ENCODE assay signal across 8 cellular contexts in the genomic region with DNA sequence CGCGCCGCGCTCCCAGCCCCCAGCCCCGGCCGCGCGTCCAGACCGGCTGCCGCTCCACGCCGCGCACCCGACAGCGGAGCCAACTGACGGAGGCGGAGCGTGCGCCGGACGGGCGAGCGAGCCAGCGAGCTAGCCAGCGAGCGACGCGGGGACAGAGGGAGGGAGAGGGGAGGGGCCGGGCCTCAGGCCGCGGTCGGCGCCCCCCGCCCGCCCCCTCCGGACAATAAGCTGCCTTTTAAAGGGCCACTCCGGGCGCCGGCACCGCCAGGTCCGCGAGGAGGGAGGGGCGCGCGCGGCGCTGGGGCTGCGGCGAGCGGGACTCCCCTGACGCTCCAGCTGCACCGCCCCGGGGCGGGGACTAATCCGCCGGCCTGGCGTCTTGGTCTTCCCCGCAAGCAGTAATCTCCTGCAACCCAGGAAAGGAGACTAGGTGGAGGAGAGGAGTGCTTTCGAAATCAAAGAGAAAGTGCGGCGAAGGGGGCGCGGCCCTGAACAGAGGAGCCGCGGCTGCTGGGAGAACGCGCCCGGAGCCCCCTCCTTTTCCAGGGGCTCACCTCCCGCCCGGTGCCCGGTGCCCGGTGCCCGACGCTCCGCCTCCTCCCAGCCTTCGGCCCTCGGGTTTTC. TPM values are rescaled to one million over a fixed set of nuclear protein-coding genes. Genes with fewer than 3 reads are reported as not detected.
DNase-seq lines count a peak whose midpoint lies in the region; ATAC-seq and TF ChIP-seq lines count a peak whose summit lies in the region.

A gene with protein sequence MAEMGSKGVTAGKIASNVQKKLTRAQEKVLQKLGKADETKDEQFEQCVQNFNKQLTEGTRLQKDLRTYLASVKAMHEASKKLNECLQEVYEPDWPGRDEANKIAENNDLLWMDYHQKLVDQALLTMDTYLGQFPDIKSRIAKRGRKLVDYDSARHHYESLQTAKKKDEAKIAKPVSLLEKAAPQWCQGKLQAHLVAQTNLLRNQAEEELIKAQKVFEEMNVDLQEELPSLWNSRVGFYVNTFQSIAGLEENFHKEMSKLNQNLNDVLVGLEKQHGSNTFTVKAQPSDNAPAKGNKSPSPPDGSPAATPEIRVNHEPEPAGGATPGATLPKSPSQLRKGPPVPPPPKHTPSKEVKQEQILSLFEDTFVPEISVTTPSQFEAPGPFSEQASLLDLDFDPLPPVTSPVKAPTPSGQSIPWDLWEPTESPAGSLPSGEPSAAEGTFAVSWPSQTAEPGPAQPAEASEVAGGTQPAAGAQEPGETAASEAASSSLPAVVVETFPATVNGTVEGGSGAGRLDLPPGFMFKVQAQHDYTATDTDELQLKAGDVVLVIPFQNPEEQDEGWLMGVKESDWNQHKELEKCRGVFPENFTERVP (minus strand): TSS at position 157 of the 624 bp plus-strand sequence. CDS start 211 bp downstream, outside the sequence.

- ATAC-seq in GM21717 (IDR thresholded peaks at IDR 0.05; ENCODE audit: unreplicated experiment), result peak; percentile 93
- peak; percentile 94 to 96 for ATAC-seq in activated naive CD4-positive, alpha-beta T cell treated with anti-CD3 and anti-CD28 coated beads, Interleukin-2, amount 50 U/mL, for 72 hours

- no peaks in the 10 kb centered on the region for H3K9me3 ChIP-seq in suprapubic skin

- H3K36me3 Mint-ChIP-seq in activated naive CD4-positive, alpha-beta T cell treated with anti-CD3 and anti-CD28 coated beads, Interleukin-2, amount 50 U/mL, for 72 hours, result no peaks in the 10 kb centered on the region

- DNase-seq in DMS79 treated with DMSO at 0.1 percent for 48 hours (lab: John Stamatoyannopoulos, UW) (peak; percentile 56), SK-N-DZ (ENCODE audit: low spot score) (peak; percentile 85), glomerular endothelial cell (ENCODE audit: extremely low read depth, low read depth, low spot score) (no peak), occipital lobe (lab: John Stamatoyannopoulos, UW) (peak; percentile 91), suprapubic skin (ENCODE audit: low spot score in 2 of 2) (peak; percentile 80 to 91)
- DNase-seq in activated naive CD4-positive, alpha-beta T cell treated with anti-CD3 and anti-CD28 coated beads, Interleukin-2, amount 50 U/mL, for 72 hours (ENCODE audit: low spot score in 2 of 2), result peak; percentile 79 to 84

- peak within 1 kb of the TSS in 1 of 2 donors; percentile 49 for H3K27ac Mint-ChIP-seq in activated naive CD4-positive, alpha-beta T cell treated with anti-CD3 and anti-CD28 coated beads, Interleukin-2, amount 50 U/mL, for 72 hours

- no peak for TF ChIP-seq RAD21 in Ishikawa (IDR thresholded peaks at IDR 0.05; ENCODE audit: low read depth)

- no peak for TF ChIP-seq EP300 in Ishikawa (IDR thresholded peaks at IDR 0.05; ENCODE audit: borderline replicate concordance)
- no peak for TF ChIP-seq EP300 in suprapubic skin (IDR thresholded peaks at IDR 0.05)

- TF ChIP-seq CTCF in suprapubic skin (IDR thresholded peaks at IDR 0.05), result no peak

- H3K36me3 ChIP-seq in suprapubic skin, result no peaks in the 10 kb centered on the region

- peak within 1 kb of the TSS; percentile 87 for H3K4me3 ChIP-seq in suprapubic skin

- H3K4me1 ChIP-seq in suprapubic skin, result peaks cover 37% of the 10 kb centered on the region

- H3K27ac ChIP-seq in suprapubic skin, result peak within 1 kb of the TSS; percentile 77

- H3K9me3 Mint-ChIP-seq in activated naive CD4-positive, alpha-beta T cell treated with anti-CD3 and anti-CD28 coated beads, Interleukin-2, amount 50 U/mL, for 72 hours, result no peaks in the 10 kb centered on the region

- peak in 1 of 2 donors; percentile 62 for TF ChIP-seq POLR2A in suprapubic skin (IDR thresholded peaks at IDR 0.05)

- WGBS in suprapubic skin, result under 1% methylated on average over 43 of the region's 77 CpGs

- no peaks in the 10 kb centered on the region for H3K27me3 ChIP-seq in suprapubic skin

TF ChIP-seq in Ishikawa, 13 proteins besides CTCF, POLR2A, EP300 and RAD21:
- no peak for TF ChIP-seq EGR1 (IDR thresholded peaks at IDR 0.05)
- TF ChIP-seq, protein P1, sequence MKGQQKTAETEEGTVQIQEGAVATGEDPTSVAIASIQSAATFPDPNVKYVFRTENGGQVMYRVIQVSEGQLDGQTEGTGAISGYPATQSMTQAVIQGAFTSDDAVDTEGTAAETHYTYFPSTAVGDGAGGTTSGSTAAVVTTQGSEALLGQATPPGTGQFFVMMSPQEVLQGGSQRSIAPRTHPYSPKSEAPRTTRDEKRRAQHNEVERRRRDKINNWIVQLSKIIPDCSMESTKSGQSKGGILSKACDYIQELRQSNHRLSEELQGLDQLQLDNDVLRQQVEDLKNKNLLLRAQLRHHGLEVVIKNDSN (IDR thresholded peaks at IDR 0.05), result no peak
- TF ChIP-seq TEAD4 (IDR thresholded peaks at IDR 0.05), result no peak
- no peak for TF ChIP-seq NFIC (IDR thresholded peaks at IDR 0.05)
- TF ChIP-seq YY1 (IDR thresholded peaks at IDR 0.05; ENCODE audit: low read depth), result no peak
- TF ChIP-seq, protein P2, sequence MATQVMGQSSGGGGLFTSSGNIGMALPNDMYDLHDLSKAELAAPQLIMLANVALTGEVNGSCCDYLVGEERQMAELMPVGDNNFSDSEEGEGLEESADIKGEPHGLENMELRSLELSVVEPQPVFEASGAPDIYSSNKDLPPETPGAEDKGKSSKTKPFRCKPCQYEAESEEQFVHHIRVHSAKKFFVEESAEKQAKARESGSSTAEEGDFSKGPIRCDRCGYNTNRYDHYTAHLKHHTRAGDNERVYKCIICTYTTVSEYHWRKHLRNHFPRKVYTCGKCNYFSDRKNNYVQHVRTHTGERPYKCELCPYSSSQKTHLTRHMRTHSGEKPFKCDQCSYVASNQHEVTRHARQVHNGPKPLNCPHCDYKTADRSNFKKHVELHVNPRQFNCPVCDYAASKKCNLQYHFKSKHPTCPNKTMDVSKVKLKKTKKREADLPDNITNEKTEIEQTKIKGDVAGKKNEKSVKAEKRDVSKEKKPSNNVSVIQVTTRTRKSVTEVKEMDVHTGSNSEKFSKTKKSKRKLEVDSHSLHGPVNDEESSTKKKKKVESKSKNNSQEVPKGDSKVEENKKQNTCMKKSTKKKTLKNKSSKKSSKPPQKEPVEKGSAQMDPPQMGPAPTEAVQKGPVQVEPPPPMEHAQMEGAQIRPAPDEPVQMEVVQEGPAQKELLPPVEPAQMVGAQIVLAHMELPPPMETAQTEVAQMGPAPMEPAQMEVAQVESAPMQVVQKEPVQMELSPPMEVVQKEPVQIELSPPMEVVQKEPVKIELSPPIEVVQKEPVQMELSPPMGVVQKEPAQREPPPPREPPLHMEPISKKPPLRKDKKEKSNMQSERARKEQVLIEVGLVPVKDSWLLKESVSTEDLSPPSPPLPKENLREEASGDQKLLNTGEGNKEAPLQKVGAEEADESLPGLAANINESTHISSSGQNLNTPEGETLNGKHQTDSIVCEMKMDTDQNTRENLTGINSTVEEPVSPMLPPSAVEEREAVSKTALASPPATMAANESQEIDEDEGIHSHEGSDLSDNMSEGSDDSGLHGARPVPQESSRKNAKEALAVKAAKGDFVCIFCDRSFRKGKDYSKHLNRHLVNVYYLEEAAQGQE (IDR thresholded peaks at IDR 0.05; ENCODE audit: low read depth), result no peak
- TF ChIP-seq TCF12 (IDR thresholded peaks at IDR 0.05; ENCODE audit: low read depth), result no peak
- no peak for TF ChIP-seq CEBPB (IDR thresholded peaks at IDR 0.05)
- TF ChIP-seq, protein P3, sequence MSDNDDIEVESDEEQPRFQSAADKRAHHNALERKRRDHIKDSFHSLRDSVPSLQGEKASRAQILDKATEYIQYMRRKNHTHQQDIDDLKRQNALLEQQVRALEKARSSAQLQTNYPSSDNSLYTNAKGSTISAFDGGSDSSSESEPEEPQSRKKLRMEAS (IDR thresholded peaks at IDR 0.05), result 0 out of 2 replicates have a peak, but pooled peaks have one; percentile 36
- TF ChIP-seq CREB1 (IDR thresholded peaks at IDR 0.05; ENCODE audit: low read depth), result no peak
- TF ChIP-seq FOXM1 (IDR thresholded peaks at IDR 0.05; ENCODE audit: borderline replicate concordance, low read depth), result no peak
- TF ChIP-seq ZBTB7A (IDR thresholded peaks at IDR 0.05; ENCODE audit: low read depth), result peak; percentile 86; the same call in 1 of the 2 replicates
- TF ChIP-seq TAF1 (IDR thresholded peaks at IDR 0.05; ENCODE audit: low read depth), result peak; percentile 23; the same call in 1 of the 2 replicates

RNA-seq across cellular contexts. Expression of the gene that starts here (rescaled TPM):
- polyA plus RNA-seq in SK-N-DZ (2014; cell fraction: cytosol; rRNA removed), result 73.3 and 73.9 TPM in 2 replicates
- 151 and 178 TPM in 2 replicates for polyA plus RNA-seq in SK-N-DZ (2014; cell fraction: nucleus; rRNA removed)
- total RNA-seq in activated naive CD4-positive, alpha-beta T cell treated with anti-CD3 and anti-CD28 coated beads, Interleukin-2, amount 50 U/mL, for 72 hours, result 10 to 100 TPM; 43.0 to 98.3 TPM
- total RNA-seq in glomerular endothelial cell (65.2 and 72.2 TPM in 2 replicates), occipital lobe (45.2 TPM), suprapubic skin (10 to 100 TPM in 1 of 4 donors, 1 to 10 TPM in 3; 5.6 to 13.3 (median 8.8) TPM)
